In the genomic region with DNA sequence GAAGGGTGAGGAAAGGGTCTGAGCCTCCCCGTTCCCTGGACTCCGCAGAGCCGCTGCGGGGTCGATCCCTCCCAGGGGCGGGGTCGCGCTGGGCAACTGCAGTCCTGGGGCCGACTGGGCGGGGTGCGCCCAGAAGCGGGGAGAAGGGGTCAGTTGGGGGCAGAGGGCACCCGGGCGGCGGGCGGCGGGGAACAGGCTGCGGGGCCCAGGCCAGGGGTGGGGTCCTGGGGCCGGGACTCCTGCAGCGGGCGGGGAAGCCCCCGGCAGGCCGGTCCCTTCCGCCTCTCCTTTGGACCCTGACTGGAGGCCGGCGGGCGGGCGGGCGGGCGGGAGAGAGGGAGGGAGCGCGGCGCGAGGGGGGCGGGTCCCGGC, we compare ENCODE assay signal across 8 cellular contexts. TPM values are rescaled to one million over a fixed set of nuclear protein-coding genes. Genes with fewer than 3 reads are reported as not detected.
DNase-seq lines count a peak whose midpoint lies in the region; ATAC-seq and TF ChIP-seq lines count a peak whose summit lies in the region.

No MANE protein-coding gene starts in this region.

- peak overlapping the region; percentile 85 to 87 for H3K4me3 ChIP-seq in mesenchymal stem cell (ENCODE audit: insufficient read depth in 1 of 2, low read depth in 1 of 2, low read length in 2 of 2)

- H2BK120ac ChIP-seq in mesenchymal stem cell (ENCODE audit: low read depth, low read length), result peak overlapping the region; percentile 82

- peaks cover 13% of the 10 kb centered on the region for H3K4me1 Mint-ChIP-seq in MCF 10A (ENCODE audit: insufficient read depth, unreplicated experiment)

- H2BK5ac ChIP-seq in mesenchymal stem cell (ENCODE audit: low read depth, low read length, poor library complexity, severe bottlenecking), result peak overlapping the region; percentile 91

- H2BK12ac ChIP-seq in mesenchymal stem cell (ENCODE audit: low read length in 2 of 2), result peak overlapping the region in 1 of 2 experiments; percentile 63

- H3K23ac ChIP-seq in mesenchymal stem cell (ENCODE audit: low read length in 2 of 2), result peak overlapping the region in 1 of 2 experiments; percentile 89

- H3K9me3 ChIP-seq in mesenchymal stem cell (ENCODE audit: control insufficient read depth, low read length), result no peaks in the 10 kb centered on the region

- DNase-seq in Right ventricle myocardium inferior (ENCODE audit: missing footprints) (no peak), cardiac septum (ENCODE audit: low spot score) (no peak), HuH-7 (ENCODE audit: low spot score) (peak; percentile 61), MCF 10A (ENCODE audit: unreplicated experiment) (no peak), mesenchymal stem cell (no peak), Kasumi-1 (lab: John Stamatoyannopoulos, UW) (no peak), Ammon's horn (ENCODE audit: low spot score) (no peak)
- no peak for DNase-seq in stimulated activated CD4-positive, alpha-beta T cell treated with anti-CD3 and anti-CD28 coated beads, Interleukin-1b, Interleukin-23, amount 100 ng/mL, for 48 hours

- H3K4ac ChIP-seq in mesenchymal stem cell (ENCODE audit: low read depth in 1 of 2, low read length in 2 of 2), result peak overlapping the region; percentile 85 to 98

- ATAC-seq in Right ventricle myocardium inferior, result peak; percentile 58

- H3K18ac ChIP-seq in mesenchymal stem cell (ENCODE audit: low read depth in 1 of 2, low read length in 2 of 2), result peak overlapping the region; percentile 87 to 97

- peaks cover 17% of the 10 kb centered on the region for H3K36me3 Mint-ChIP-seq in MCF 10A (ENCODE audit: insufficient read depth, unreplicated experiment)

- no peak for TF ChIP-seq CTCF in MCF 10A (IDR thresholded peaks at IDR 0.05; ENCODE audit: unreplicated experiment)

- H3K9me3 Mint-ChIP-seq in MCF 10A (ENCODE audit: unreplicated experiment), result no peaks in the 10 kb centered on the region

- peaks cover 3 to 23% of the 10 kb centered on the region in 2 experiments for H3K36me3 ChIP-seq in mesenchymal stem cell (ENCODE audit: control insufficient read depth in 1 of 2, insufficient read depth in 2 of 2, low read depth in 1 of 2, low read length in 2 of 2)

- H3K27ac ChIP-seq in mesenchymal stem cell (ENCODE audit: low read length, poor library complexity, severe bottlenecking), result peak overlapping the region; percentile 100

- peak overlapping the region; percentile 99 for H3K9ac ChIP-seq in mesenchymal stem cell (ENCODE audit: low read length)

- H2AK5ac ChIP-seq in mesenchymal stem cell (ENCODE audit: low read length, severe bottlenecking), result no peak overlapping the region

- intact Hi-C loops in Right ventricle myocardium inferior (cut with DNase I), result loop anchor here (2.0 to 5.0 kb wide), 2 partner anchors 47 to 58 kb away; a partner anchor contains a TSS
- intact Hi-C loops in cardiac septum (cut with DNase I), result loop anchor here (5.0 kb wide), 1 partner anchor 47 kb away; a partner anchor contains a TSS
- intact Hi-C loops in MCF 10A (cut with micrococcal nuclease), result loop anchor here (2.0 kb wide), 1 partner anchor 48 kb away; no protein-coding TSS in a partner anchor

- no peaks in the 10 kb centered on the region for H3K27me3 ChIP-seq in mesenchymal stem cell (ENCODE audit: control insufficient read depth in 1 of 2, insufficient read depth in 1 of 2, low read length in 2 of 2)

- peaks cover 5% of the 10 kb centered on the region for H3K79me1 ChIP-seq in mesenchymal stem cell (replicated peaks; ENCODE audit: low read length, poor library complexity, severe bottlenecking)

- H3K27me3 Mint-ChIP-seq in MCF 10A (ENCODE audit: insufficient read depth, unreplicated experiment), result no peaks in the 10 kb centered on the region

- no peak overlapping the region for H2AFZ ChIP-seq in mesenchymal stem cell (ENCODE audit: low read depth, low read length)

- H3K4me1 ChIP-seq in mesenchymal stem cell (ENCODE audit: control insufficient read depth, insufficient read depth, low read depth, low read length), result peaks cover 3% of the 10 kb centered on the region

- POLR2A ChIA-PET in MCF 10A (lab: Yijun Ruan, JAX), result interaction anchor here (0.6 to 8.0 kb wide), 16 partner anchors 8 to 1036 kb away, joined by 3 to 266 read pairs (median 8); a partner anchor contains a TSS

- peak overlapping the region; percentile 96 for H3K4me3 Mint-ChIP-seq in MCF 10A (ENCODE audit: unreplicated experiment)

- CTCF ChIA-PET in MCF 10A (lab: Yijun Ruan, JAX), result no interaction called here

- H4K91ac ChIP-seq in mesenchymal stem cell (ENCODE audit: low read length), result peak overlapping the region; percentile 92

- WGBS in mesenchymal stem cell, result 3% methylated on average over 15 of the region's 36 CpGs

- peak overlapping the region; percentile 93 for H4K8ac ChIP-seq in mesenchymal stem cell (ENCODE audit: low read length)

- H3K27ac Mint-ChIP-seq in MCF 10A (ENCODE audit: low read depth, unreplicated experiment), result peak overlapping the region; percentile 95

- peak overlapping the region; percentile 38 for H3K4me2 ChIP-seq in mesenchymal stem cell (ENCODE audit: low read length, poor library complexity, severe bottlenecking)

- H2BK15ac ChIP-seq in mesenchymal stem cell (ENCODE audit: low read depth, poor library complexity, severe bottlenecking), result peak overlapping the region; percentile 80

- peak overlapping the region; percentile 2 to 95 for H3K14ac ChIP-seq in mesenchymal stem cell (ENCODE audit: low read length in 2 of 2)

- no TSS peak for BruUV-seq in MCF 10A (replicated peaks; lab: Mats Ljungman, UMichigan)

RNA-seq across cellular contexts. Expression of a gene that starts 0.4 kb away (rescaled TPM):
- 44.5 TPM for total RNA-seq in Right ventricle myocardium inferior
- 50.2 TPM for total RNA-seq in cardiac septum
- total RNA-seq in MCF 10A (2022), result 88.7 and 91.5 TPM in 2 replicates
- 66.8 TPM for polyA plus RNA-seq in mesenchymal stem cell (2013, experiment 1 of 2)
- 68.1 TPM for polyA plus RNA-seq in mesenchymal stem cell (2013, experiment 2 of 2)

RNA-seq across cellular contexts. Expression of a gene that starts 10.3 kb away (rescaled TPM):
- total RNA-seq in Right ventricle myocardium inferior, result 5.8 TPM
- total RNA-seq in cardiac septum, result 4.3 TPM
- total RNA-seq in MCF 10A (2022), result 7.5 and 9.8 TPM in 2 replicates
- polyA plus RNA-seq in mesenchymal stem cell (2013, experiment 1 of 2), result 7.2 TPM
- 8.0 TPM for polyA plus RNA-seq in mesenchymal stem cell (2013, experiment 2 of 2)

RNA-seq across cellular contexts. Expression of a gene that starts 10.4 kb away (rescaled TPM):
- total RNA-seq in Right ventricle myocardium inferior (16.1 TPM), cardiac septum (16.0 TPM), MCF 10A (2022) (64.7 and 72.2 TPM in 2 replicates)
- polyA plus RNA-seq in mesenchymal stem cell (2013, experiment 1 of 2), result 18.2 TPM
- 16.6 TPM for polyA plus RNA-seq in mesenchymal stem cell (2013, experiment 2 of 2)

RNA-seq across cellular contexts. Expression of a gene that starts 46.6 kb away (rescaled TPM):
- total RNA-seq in Right ventricle myocardium inferior, result 15.7 TPM
- 15.3 TPM for total RNA-seq in cardiac septum
- total RNA-seq in MCF 10A (2022), result 11.8 and 14.7 TPM in 2 replicates
- 2.6 TPM for polyA plus RNA-seq in mesenchymal stem cell (2013, experiment 1 of 2)
- 2.4 TPM for polyA plus RNA-seq in mesenchymal stem cell (2013, experiment 2 of 2)

RNA-seq across cellular contexts. Expression of a gene that starts 56.3 kb away (rescaled TPM):
- total RNA-seq in Right ventricle myocardium inferior (9.4 TPM), cardiac septum (7.0 TPM), MCF 10A (2022) (5.7 and 10.0 TPM in 2 replicates)
- polyA plus RNA-seq in mesenchymal stem cell (2013, experiment 1 of 2), result 1.3 TPM
- 1.2 TPM for polyA plus RNA-seq in mesenchymal stem cell (2013, experiment 2 of 2)
